21 cellular contexts compared by ENCODE assay signal in the genomic region with DNA sequence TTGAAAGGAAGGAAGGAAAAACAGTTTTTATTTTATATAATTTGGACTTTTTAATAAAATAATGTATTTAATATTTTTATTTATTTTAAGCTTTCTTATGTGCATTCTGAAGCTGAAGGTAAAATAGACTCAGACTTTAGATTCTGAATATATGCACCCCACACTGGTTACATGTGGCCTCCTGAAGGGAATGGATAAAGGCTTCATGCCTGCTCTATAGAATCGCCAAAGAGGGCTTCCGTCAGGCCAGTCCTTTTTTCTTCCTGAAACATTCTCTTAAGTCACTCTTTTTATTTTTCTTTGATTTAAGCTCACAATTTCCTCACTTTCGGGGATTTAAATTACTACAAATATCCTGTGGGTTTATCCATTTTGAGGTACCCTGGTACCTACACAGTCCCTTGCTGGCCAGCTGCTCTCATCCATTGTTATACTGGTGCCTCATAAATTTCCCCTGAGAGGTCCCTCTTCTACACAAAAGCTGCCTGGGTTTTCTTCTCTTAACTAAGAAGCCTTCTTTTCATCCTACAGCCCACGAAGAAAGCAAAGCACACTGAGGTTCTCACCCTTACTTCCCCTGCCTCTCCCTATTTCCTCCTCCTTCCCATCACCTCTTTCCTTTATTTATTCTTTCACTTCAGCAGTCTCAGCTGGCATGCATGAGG.
"Had no signal": no experiment of that assay in that cellular context is flagged by ENCODE, and none has a peak within 500 bp of the region (broad histone marks: within the 10 kb centered on the region; RNA-seq: fewer than 3 reads in every experiment).

No MANE protein-coding gene starts in this region.

- H3K4me1 Mint-ChIP-seq: natural killer cell had no signal

- H3K27ac ChIP-seq: esophagus muscularis mucosa, right atrium auricular region, upper lobe of right lung had no signal

- H3K9me3 ChIP-seq: esophagus muscularis mucosa, right atrium auricular region, upper lobe of right lung had no signal

- H3K4me3 Mint-ChIP-seq: natural killer cell; T-helper 1 cell treated with Interleukin-12 subunit alpha and Interleukin-12 subunit beta and Interleukin-4 antibody, amounts not matched to agents 30 μg/mL and 1 μg/mL, for 36 hours had no signal

- H3K36me3 ChIP-seq: esophagus muscularis mucosa, right atrium auricular region, upper lobe of right lung had no signal

- ATAC-seq: natural killer cell, upper lobe of right lung had no signal

- H3K4me1 ChIP-seq: esophagus muscularis mucosa, right atrium auricular region, upper lobe of right lung had no signal

- H3K36me3 Mint-ChIP-seq: natural killer cell had no signal

- H3K27me3 Mint-ChIP-seq: progenitor cell of endocrine pancreas had no signal

- DNase-seq: activated CD4-positive, alpha-beta T cell treated with anti-CD3 and anti-CD28 coated beads, Interleukin-2, amount 50 U/mL, for 1 hour; activated CD4-positive, CD25-positive, alpha-beta regulatory T cell treated with anti-CD3 and anti-CD28 coated beads, Interleukin-2, amount 50 U/mL, for 72 hours; activated CD8-positive, alpha-beta memory T cell treated with anti-CD3 and anti-CD28 coated beads for 24 hours; activated CD8-positive, alpha-beta memory T cell treated with anti-CD3 and anti-CD28 coated beads, Interleukin-2, amount 50 U/mL, for 48 hours; activated effector memory CD4-positive, alpha-beta T cell treated with Interleukin-2 at 50 U/mL for 16 hours; activated naive CD4-positive, alpha-beta T cell treated with anti-CD3 and anti-CD28 coated beads, Interleukin-2, amount 50 U/mL, for 16 hours; activated T-cell treated with anti-CD3 and anti-CD28 coated beads, Interleukin-2, amount 50 U/mL, for 48 hours; aorta; cortex of kidney; effector CD4-positive, alpha-beta T cell; mesenchymal stem cell; natural killer cell; stimulated activated CD4-positive, alpha-beta T cell treated with anti-CD3 and anti-CD28 coated beads, Interleukin-12 subunit alpha, Interleukin-12 subunit beta, amount 100 ng/mL, for 4 hours; stimulated activated CD4-positive, alpha-beta T cell treated with anti-CD3 and anti-CD28 coated beads, Interleukin-1b, Interleukin-23, amount 100 ng/mL, for 48 hours; stimulated activated CD8-positive, alpha-beta memory T cell treated with anti-CD3 and anti-CD28 coated beads, Interleukin-4, amount 100 ng/mL, for 48 hours; stimulated activated naive CD4-positive, alpha-beta T cell; upper lobe of right lung had no signal

- H3K9me3 Mint-ChIP-seq: natural killer cell; T-helper 1 cell treated with Interleukin-12 subunit alpha and Interleukin-12 subunit beta and Interleukin-4 antibody, amounts not matched to agents 30 μg/mL and 1 μg/mL, for 36 hours had no signal

- H3K4me3 ChIP-seq: esophagus muscularis mucosa, right atrium auricular region, upper lobe of right lung had no signal

- H3K27ac Mint-ChIP-seq: natural killer cell; progenitor cell of endocrine pancreas; T-helper 1 cell treated with Interleukin-12 subunit alpha and Interleukin-12 subunit beta and Interleukin-4 antibody, amounts not matched to agents 30 μg/mL and 1 μg/mL, for 36 hours had no signal
